ENCODE assay signal across 16 cellular contexts in genomic region chr16:55571-56136, GRCh38. TPM values are rescaled to one million over a fixed set of nuclear protein-coding genes. Genes with fewer than 3 reads are reported as not detected.
A peak's percentile ranks its signal among the peaks of the same experiment; 100 is the strongest.
DNase-seq lines count a peak whose midpoint lies in the region; ATAC-seq and TF ChIP-seq lines count a peak whose summit lies in the region.
"Had no signal": no experiment of that assay in that cellular context is flagged by ENCODE, and none has a peak within 500 bp of the region (broad histone marks: within the 10 kb centered on the region; RNA-seq: fewer than 3 reads in every experiment).

No MANE protein-coding gene starts in this region.

- H3K36me3 Mint-ChIP-seq in activated naive CD8-positive, alpha-beta T cell: peaks cover 4% of the 10 kb centered on the region
- H3K36me3 Mint-ChIP-seq in activated naive CD8-positive, alpha-beta T cell treated with anti-CD3 and anti-CD28 coated beads, Interleukin-2, amount 50 U/mL, for 24 hours (ENCODE audit: low read depth): peaks cover 27% of the 10 kb centered on the region
- peaks cover 16% of the 10 kb centered on the region for H3K36me3 Mint-ChIP-seq in progenitor cell of endocrine pancreas (ENCODE audit: insufficient read depth)

- no peaks in the 10 kb centered on the region for H3K27me3 ChIP-seq in Loucy (ENCODE audit: insufficient read depth, low read length, poor library complexity, severe bottlenecking)
- H3K27me3 ChIP-seq: colonic mucosa had no signal

- H3F3A ChIP-seq in Loucy (ENCODE audit: low read depth): no peaks in the 10 kb centered on the region

- H3K4me2 ChIP-seq in Loucy (ENCODE audit: low read depth, low read length, poor library complexity, severe bottlenecking): peak overlapping the region; percentile 16

- no peaks in the 10 kb centered on the region for H3K9me3 ChIP-seq in Loucy (ENCODE audit: insufficient read depth, low read depth, low read length)
- H3K9me3 ChIP-seq: colonic mucosa, thoracic aorta had no signal

- H3K4me1 ChIP-seq in Loucy (ENCODE audit: insufficient read depth, low read length, poor library complexity, severe bottlenecking): peaks cover 38% of the 10 kb centered on the region
- H3K4me1 ChIP-seq: colonic mucosa had no signal

- peak overlapping the region; percentile 40 for H3K4me3 Mint-ChIP-seq in activated naive CD8-positive, alpha-beta T cell
- H3K4me3 Mint-ChIP-seq in activated naive CD8-positive, alpha-beta T cell treated with anti-CD3 and anti-CD28 coated beads, Interleukin-2, amount 50 U/mL, for 24 hours: no peak overlapping the region
- peak overlapping the region; percentile 63 for H3K4me3 Mint-ChIP-seq in progenitor cell of endocrine pancreas (ENCODE audit: low read depth)

- H3K9ac ChIP-seq in Loucy (ENCODE audit: low read depth, low read length, poor library complexity, severe bottlenecking): no peak overlapping the region

- no peak for DNase-seq in activated naive CD8-positive, alpha-beta T cell treated with anti-CD3 and anti-CD28 coated beads, Interleukin-2, amount 50 U/mL, for 24 hours
- DNase-seq in left ventricle myocardium superior (peak; percentile 22), progenitor cell of endocrine pancreas (ENCODE audit: low spot score, unreplicated experiment) (no peak), COLO668 (lab: John Stamatoyannopoulos, UW; ENCODE audit: unreplicated experiment) (no peak), NCI-H1105 treated with DMSO at 0.1 percent for 48 hours (lab: John Stamatoyannopoulos, UW) (no peak)
- DNase-seq in NK-92 treated with Interleukin-12 subunit alpha and Interleukin-12 subunit beta, amount 100 ng/mL, for 24 hours (lab: John Stamatoyannopoulos, UW): no peak
- DNase-seq: activated CD4-positive, alpha-beta T cell treated with anti-CD3 and anti-CD28 coated beads for 1 hour; colonic mucosa; left colon; NCI-H2029; NCI-H510A treated with DMSO at 0.1 percent for 48 hours; SIG-M5 had no signal

- no peak overlapping the region for H2AFZ ChIP-seq in Loucy (ENCODE audit: low read length)

- no peak overlapping the region for H3K4me3 ChIP-seq in Loucy (ENCODE audit: low read length, poor library complexity, severe bottlenecking)
- H3K4me3 ChIP-seq: colonic mucosa, GM12878, thoracic aorta had no signal

- intact Hi-C loops in left ventricle myocardium superior (cut with micrococcal nuclease): no loop called here

- no peaks in the 10 kb centered on the region for H3K36me3 ChIP-seq in Loucy (ENCODE audit: insufficient read depth, low read length)
- H3K36me3 ChIP-seq: colonic mucosa had no signal

- ATAC-seq in activated naive CD8-positive, alpha-beta T cell treated with anti-CD3 and anti-CD28 coated beads, Interleukin-2, amount 50 U/mL, for 24 hours: no peak
- no peak for ATAC-seq in left ventricle myocardium superior
- ATAC-seq: GM12878, left colon had no signal

- no peaks in the 10 kb centered on the region for H3K27me3 Mint-ChIP-seq in activated naive CD8-positive, alpha-beta T cell
- no peaks in the 10 kb centered on the region for H3K27me3 Mint-ChIP-seq in activated naive CD8-positive, alpha-beta T cell treated with anti-CD3 and anti-CD28 coated beads, Interleukin-2, amount 50 U/mL, for 24 hours
- no peaks in the 10 kb centered on the region for H3K27me3 Mint-ChIP-seq in progenitor cell of endocrine pancreas

- peaks cover 6% of the 10 kb centered on the region for H4K20me1 ChIP-seq in Loucy (ENCODE audit: insufficient read depth, low read length, poor library complexity, severe bottlenecking)

- H3K9me3 Mint-ChIP-seq in activated naive CD8-positive, alpha-beta T cell (ENCODE audit: low read depth): no peaks in the 10 kb centered on the region
- no peaks in the 10 kb centered on the region for H3K9me3 Mint-ChIP-seq in activated naive CD8-positive, alpha-beta T cell treated with anti-CD3 and anti-CD28 coated beads, Interleukin-2, amount 50 U/mL, for 24 hours
- no peaks in the 10 kb centered on the region for H3K9me3 Mint-ChIP-seq in progenitor cell of endocrine pancreas (ENCODE audit: low read depth)

- TF ChIP-seq CTCF in Loucy (conservative IDR thresholded peaks at IDR 0.05; ENCODE audit: low read length): no peak
- no peak for TF ChIP-seq CTCF in progenitor cell of endocrine pancreas (IDR thresholded peaks at IDR 0.05; ENCODE audit: unreplicated experiment)

- H3K27ac Mint-ChIP-seq in activated naive CD8-positive, alpha-beta T cell: no peak overlapping the region
- H3K27ac Mint-ChIP-seq in activated naive CD8-positive, alpha-beta T cell treated with anti-CD3 and anti-CD28 coated beads, Interleukin-2, amount 50 U/mL, for 24 hours: no peak overlapping the region
- H3K27ac Mint-ChIP-seq in progenitor cell of endocrine pancreas: no peak overlapping the region

- H3K79me2 ChIP-seq in Loucy (ENCODE audit: insufficient read depth, low read length): peaks cover 22% of the 10 kb centered on the region; the same call in 1 of the 2 replicates

- no peaks in the 10 kb centered on the region for H3K9me2 ChIP-seq in Loucy (replicated peaks; ENCODE audit: low read depth, low read length)

- H3K4me1 Mint-ChIP-seq in activated naive CD8-positive, alpha-beta T cell (ENCODE audit: low read depth): peaks cover 22% of the 10 kb centered on the region
- peaks cover 29% of the 10 kb centered on the region for H3K4me1 Mint-ChIP-seq in activated naive CD8-positive, alpha-beta T cell treated with anti-CD3 and anti-CD28 coated beads, Interleukin-2, amount 50 U/mL, for 24 hours
- H3K4me1 Mint-ChIP-seq in progenitor cell of endocrine pancreas (ENCODE audit: low read depth): peaks cover 4% of the 10 kb centered on the region

RNA-seq across cellular contexts. Expression of gene SNRNP25, which starts 2.0 kb away (rescaled TPM):
- total RNA-seq in left ventricle myocardium superior (72.8 TPM), progenitor cell of endocrine pancreas (52.0 and 53.9 TPM in 2 replicates)

RNA-seq across cellular contexts. Expression of gene POLR3K, which starts 2.2 kb away (rescaled TPM):
- 12.9 TPM for total RNA-seq in left ventricle myocardium superior
- total RNA-seq in progenitor cell of endocrine pancreas: 11.1 and 13.9 TPM in 2 replicates

RNA-seq across cellular contexts. Expression of gene RHBDF1, which starts 16.8 kb away (rescaled TPM):
- total RNA-seq in left ventricle myocardium superior (20.0 TPM), progenitor cell of endocrine pancreas (51.3 and 58.2 TPM in 2 replicates)

RNA-seq across cellular contexts. Expression of gene MPG, which starts 22.4 kb away (rescaled TPM):
- 31.2 TPM for total RNA-seq in left ventricle myocardium superior
- 32.4 and 35.2 TPM in 2 replicates for total RNA-seq in progenitor cell of endocrine pancreas
